Comparison of ENCODE assay signal across 31 cellular contexts in the genomic region with DNA sequence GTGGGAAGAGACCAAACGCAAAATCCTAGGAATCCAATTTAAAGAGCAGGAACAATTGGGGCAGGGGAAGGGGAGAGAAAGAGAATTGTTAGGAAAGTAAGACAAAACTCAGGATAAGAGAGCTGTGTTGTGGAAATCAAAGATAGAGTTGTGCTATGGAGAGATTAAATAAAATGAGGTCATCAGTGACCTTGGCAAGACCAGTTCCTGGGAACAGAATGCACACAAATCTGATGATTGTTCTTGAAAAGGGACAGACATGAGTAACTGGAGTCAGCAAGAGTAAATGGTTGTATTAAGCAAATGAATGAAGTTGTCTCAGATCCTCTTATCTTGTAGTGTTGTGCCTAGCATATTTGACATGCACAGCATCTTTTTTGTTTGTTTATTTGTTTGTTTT.
"Had no signal": no experiment of that assay in that cellular context is flagged by ENCODE, and none has a peak within 500 bp of the region (broad histone marks: within the 10 kb centered on the region; RNA-seq: fewer than 3 reads in every experiment).

No MANE protein-coding gene starts in this region.

- DNase-seq: activated CD4-positive, alpha-beta T cell treated with anti-CD3 and anti-CD28 coated beads for 36 hours; activated CD4-positive, alpha-beta T cell treated with anti-CD3 and anti-CD28 coated beads, Interleukin-2, amount 50 U/mL, for 4 hours; activated CD4-positive, CD25-positive, alpha-beta regulatory T cell; activated effector memory CD4-positive, alpha-beta T cell treated with Interleukin-2 at 50 U/mL for 16 hours; activated naive CD4-positive, alpha-beta T cell treated with Interleukin-2 at 50 U/mL for 16 hours; activated T-cell treated with anti-CD3 and anti-CD28 coated beads for 4 hours; activated T-cell treated with anti-CD3 and anti-CD28 coated beads, Interleukin-2, amount 50 U/mL, for 72 hours; aorta; colonic mucosa; effector memory CD4-positive, alpha-beta T cell; foreskin keratinocyte; heart right ventricle; kidney glomerular epithelial cell; lower lobe of right lung; mesenchymal stem cell; mucosa of descending colon; retina; stimulated activated CD4-positive, alpha-beta T cell treated with anti-CD3 and anti-CD28 coated beads, Interleukin-1b, Interleukin-23, amount 100 ng/mL, for 48 hours; stimulated activated CD4-positive, alpha-beta T cell treated with anti-CD3 and anti-CD28 coated beads, Interleukin-4, amount 100 ng/mL, for 4 hours; stimulated activated CD8-positive, alpha-beta memory T cell treated with anti-CD3 and anti-CD28 coated beads, Interleukin-4, amount 100 ng/mL, for 48 hours; stimulated activated naive B cell treated with anti-CD40 and anti-IgM and Interleukin-4, amounts not matched to agents 10 μg/mL and 1 μg/mL and 100 μg/mL, for 72 hours; stomach; T-helper 1 cell; transverse colon had no signal

- H3K4me3 Mint-ChIP-seq: activated CD4-positive, alpha-beta T cell treated with anti-CD3 and anti-CD28 coated beads for 36 hours; activated naive CD8-positive, alpha-beta T cell; activated T-cell treated with anti-CD3 and anti-CD28 coated beads, Interleukin-2, amount 50 U/mL, for 72 hours; natural killer cell treated with Interleukin-12 subunit alpha and Interleukin-12 subunit beta and Interleukin-15 and Interleukin-18, amount 100 ng/mL, for 72 hours; stimulated activated naive B cell treated with anti-CD40 and anti-IgM and Interleukin-4, amounts not matched to agents 10 μg/mL and 1 μg/mL and 100 μg/mL, for 72 hours; T-helper 2 cell treated with Interferon-gamma antibody and Interleukin-4, amounts not matched to agents 5 μg/mL and 100 μg/mL, for 36 hours had no signal

- H3K9me3 ChIP-seq: breast epithelium, colonic mucosa, lower lobe of right lung, mucosa of descending colon, prostate gland, stomach, suprapubic skin, transverse colon had no signal

- H3K27me3 ChIP-seq: colonic mucosa, foreskin keratinocyte, heart right ventricle, stomach, suprapubic skin, transverse colon had no signal

- H3K27ac Mint-ChIP-seq: activated CD4-positive, alpha-beta T cell treated with anti-CD3 and anti-CD28 coated beads for 36 hours; activated naive CD8-positive, alpha-beta T cell; activated T-cell treated with anti-CD3 and anti-CD28 coated beads, Interleukin-2, amount 50 U/mL, for 72 hours; natural killer cell treated with Interleukin-12 subunit alpha and Interleukin-12 subunit beta and Interleukin-15 and Interleukin-18, amount 100 ng/mL, for 72 hours; stimulated activated naive B cell treated with anti-CD40 and anti-IgM and Interleukin-4, amounts not matched to agents 10 μg/mL and 1 μg/mL and 100 μg/mL, for 72 hours; T-helper 2 cell treated with Interferon-gamma antibody and Interleukin-4, amounts not matched to agents 5 μg/mL and 100 μg/mL, for 36 hours had no signal

- H3K36me3 ChIP-seq: breast epithelium, colonic mucosa, heart right ventricle, lower lobe of right lung, prostate gland, stomach, suprapubic skin, transverse colon had no signal

- H3K27me3 Mint-ChIP-seq: activated CD4-positive, alpha-beta T cell treated with anti-CD3 and anti-CD28 coated beads for 36 hours; activated naive CD8-positive, alpha-beta T cell; natural killer cell treated with Interleukin-12 subunit alpha and Interleukin-12 subunit beta and Interleukin-15 and Interleukin-18, amount 100 ng/mL, for 72 hours; stimulated activated naive B cell treated with anti-CD40 and anti-IgM and Interleukin-4, amounts not matched to agents 10 μg/mL and 1 μg/mL and 100 μg/mL, for 72 hours had no signal

- H3K4me3 ChIP-seq: breast epithelium, colonic mucosa, heart right ventricle, lower lobe of right lung, mucosa of descending colon, prostate gland, smooth muscle cell, stomach, suprapubic skin, transverse colon had no signal

- H3K9me3 Mint-ChIP-seq: stimulated activated naive B cell treated with anti-CD40 and anti-IgM and Interleukin-4, amounts not matched to agents 10 μg/mL and 1 μg/mL and 100 μg/mL, for 72 hours had no signal

- H3K4me1 Mint-ChIP-seq: activated CD4-positive, alpha-beta T cell treated with anti-CD3 and anti-CD28 coated beads for 36 hours; stimulated activated naive B cell treated with anti-CD40 and anti-IgM and Interleukin-4, amounts not matched to agents 10 μg/mL and 1 μg/mL and 100 μg/mL, for 72 hours had no signal

- H3K27ac ChIP-seq: breast epithelium, colonic mucosa, foreskin keratinocyte, heart right ventricle, lower lobe of right lung, prostate gland, stomach, suprapubic skin, transverse colon had no signal

- H3K36me3 Mint-ChIP-seq: activated naive CD8-positive, alpha-beta T cell; stimulated activated naive B cell treated with anti-CD40 and anti-IgM and Interleukin-4, amounts not matched to agents 10 μg/mL and 1 μg/mL and 100 μg/mL, for 72 hours had no signal

- H3K4me1 ChIP-seq: breast epithelium, colonic mucosa, foreskin keratinocyte, heart right ventricle, lower lobe of right lung, prostate gland, stomach, suprapubic skin, transverse colon had no signal
